ENCODE assay signal across 7 cellular contexts in the genomic region with DNA sequence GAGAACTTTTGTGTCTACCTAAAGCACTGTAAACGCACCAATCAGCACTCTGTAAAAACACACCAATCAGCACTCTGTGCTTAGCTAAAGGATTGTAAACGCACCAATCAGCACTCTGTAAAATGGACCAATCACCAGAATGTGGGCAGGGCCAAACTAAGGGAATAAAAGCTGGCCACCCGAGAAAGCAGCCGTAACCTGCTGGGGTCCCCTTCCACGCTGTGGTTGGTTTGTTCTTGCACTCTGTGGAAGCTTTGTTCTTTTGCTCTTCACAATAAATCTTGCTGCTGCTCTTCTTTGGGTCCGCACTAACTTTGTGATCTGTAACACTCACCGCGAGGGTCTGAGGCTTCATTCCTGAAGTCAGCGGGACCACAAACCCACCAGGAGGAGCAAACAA.
"Had no signal": no experiment of that assay in that cellular context is flagged by ENCODE, and none has a peak within 500 bp of the region (broad histone marks: within the 10 kb centered on the region; RNA-seq: fewer than 3 reads in every experiment).

No MANE protein-coding gene starts in this region.

- DNase-seq: IMR-90, KBM-7, KG1 had no signal

- ATAC-seq: HepG2 had no signal

- H3K27ac ChIP-seq: HL-60, KMS-11 had no signal

- FAIRE-seq: HepG2, HTR-8/SVneo had no signal

- H3K4me2 ChIP-seq: KMS-11 had no signal

- H3K9ac ChIP-seq: KMS-11 had no signal
